ENCODE assay signal across 1 cellular context in the genomic region with DNA sequence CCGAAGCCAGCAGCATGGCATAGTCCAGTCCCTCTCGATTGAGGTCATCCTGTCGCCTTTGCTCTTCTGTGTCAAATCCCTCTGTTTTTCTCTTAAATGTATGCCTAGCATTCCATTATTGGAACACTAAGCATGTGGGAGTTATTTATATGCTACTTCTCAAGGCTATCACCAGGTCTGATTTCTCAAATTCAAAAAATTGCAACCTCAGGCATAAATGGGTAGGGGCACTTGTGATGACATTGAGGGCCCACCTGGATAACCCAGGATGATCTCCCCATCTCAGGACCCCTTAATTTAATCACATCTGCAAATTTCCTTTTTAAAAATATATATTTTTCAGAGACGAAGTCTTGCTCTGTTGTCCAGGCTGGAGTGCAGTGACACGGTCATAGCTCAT.
TF ChIP-seq lines count a peak whose summit lies in the region.

No MANE protein-coding gene starts in this region.

TF ChIP-seq in K562, 482 proteins besides CTCF, POLR2A, EP300 and RAD21 (continued from another document):
- TF ChIP-seq, protein P1, sequence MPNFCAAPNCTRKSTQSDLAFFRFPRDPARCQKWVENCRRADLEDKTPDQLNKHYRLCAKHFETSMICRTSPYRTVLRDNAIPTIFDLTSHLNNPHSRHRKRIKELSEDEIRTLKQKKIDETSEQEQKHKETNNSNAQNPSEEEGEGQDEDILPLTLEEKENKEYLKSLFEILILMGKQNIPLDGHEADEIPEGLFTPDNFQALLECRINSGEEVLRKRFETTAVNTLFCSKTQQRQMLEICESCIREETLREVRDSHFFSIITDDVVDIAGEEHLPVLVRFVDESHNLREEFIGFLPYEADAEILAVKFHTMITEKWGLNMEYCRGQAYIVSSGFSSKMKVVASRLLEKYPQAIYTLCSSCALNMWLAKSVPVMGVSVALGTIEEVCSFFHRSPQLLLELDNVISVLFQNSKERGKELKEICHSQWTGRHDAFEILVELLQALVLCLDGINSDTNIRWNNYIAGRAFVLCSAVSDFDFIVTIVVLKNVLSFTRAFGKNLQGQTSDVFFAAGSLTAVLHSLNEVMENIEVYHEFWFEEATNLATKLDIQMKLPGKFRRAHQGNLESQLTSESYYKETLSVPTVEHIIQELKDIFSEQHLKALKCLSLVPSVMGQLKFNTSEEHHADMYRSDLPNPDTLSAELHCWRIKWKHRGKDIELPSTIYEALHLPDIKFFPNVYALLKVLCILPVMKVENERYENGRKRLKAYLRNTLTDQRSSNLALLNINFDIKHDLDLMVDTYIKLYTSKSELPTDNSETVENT (CRISPR knock-in tag; IDR thresholded peaks at IDR 0.05): no peak
